ENCODE assay signal across 16 cellular contexts in the genomic region with DNA sequence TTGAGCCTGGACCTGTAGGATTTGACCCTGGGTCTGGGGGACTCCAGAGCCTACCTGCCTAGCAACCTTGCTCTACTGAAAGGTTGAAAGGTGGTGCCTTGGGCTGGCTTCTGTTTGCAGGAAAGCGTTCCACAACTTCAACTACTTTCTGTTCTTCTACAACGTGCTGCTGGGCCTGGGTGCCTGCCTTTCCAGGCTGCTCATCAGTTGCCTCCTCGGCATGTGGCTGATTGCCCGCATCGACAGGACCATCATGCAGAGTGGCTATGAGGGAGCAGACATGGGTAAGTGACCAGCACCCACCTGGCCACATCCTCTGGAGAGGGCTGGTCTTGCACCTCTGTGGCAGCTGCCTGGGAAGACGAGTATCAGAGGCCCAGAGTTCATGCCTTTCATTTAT.
"Had no signal": no experiment of that assay in that cellular context is flagged by ENCODE, and none has a peak within 500 bp of the region (broad histone marks: within the 10 kb centered on the region; RNA-seq: fewer than 3 reads in every experiment).

No MANE protein-coding gene starts in this region.

- H3K4me1 ChIP-seq: ascending aorta, breast epithelium, neural progenitor cell had no signal

- H3K27me3 ChIP-seq: ascending aorta, breast epithelium, neural progenitor cell, ovary had no signal

- ATAC-seq: stimulated activated naive CD8-positive, alpha-beta T cell treated with anti-CD3 and anti-CD28 coated beads, Interleukin-15, Interleukin-2, amounts not matched to agents 100 U/mL and 50 U/mL, for 24 hours had no signal

- H3K4me1 Mint-ChIP-seq: activated B cell treated with CpG ODN at 0.5 μM for 24 hours; activated CD4-positive, alpha-beta T cell treated with anti-CD3 and anti-CD28 coated beads, Interleukin-2, amount 10 ng/mL, durations not matched to agents 24 days and 14 days had no signal

- H3K4me3 ChIP-seq: ascending aorta, breast epithelium, neural progenitor cell, ovary, skin epidermis had no signal

- DNase-seq: activated B cell treated with CpG ODN at 0.5 μM for 24 hours; activated CD4-positive, alpha-beta T cell treated with anti-CD3 and anti-CD28 coated beads, Interleukin-2, amount 10 ng/mL, durations not matched to agents 24 days and 14 days; activated naive CD4-positive, alpha-beta T cell; erythroblast; hippocampal formation; stimulated activated CD4-positive, alpha-beta T cell treated with anti-CD3 and anti-CD28 coated beads, Interleukin-4, amount 100 ng/mL, for 4 hours; stimulated activated CD8-positive, alpha-beta memory T cell treated with anti-CD3 and anti-CD28 coated beads, Interleukin-4, amount 100 ng/mL, for 48 hours; stimulated activated naive CD8-positive, alpha-beta T cell treated with anti-CD3 and anti-CD28 coated beads, Interleukin-15, Interleukin-2, amounts not matched to agents 100 U/mL and 50 U/mL, for 24 hours; trophoblast cell had no signal

- H3K27me3 Mint-ChIP-seq: activated B cell treated with CpG ODN at 0.5 μM for 24 hours; activated CD4-positive, alpha-beta T cell treated with anti-CD3 and anti-CD28 coated beads, Interleukin-2, amount 10 ng/mL, durations not matched to agents 24 days and 14 days had no signal

- H3K27ac Mint-ChIP-seq: activated B cell treated with CpG ODN at 0.5 μM for 24 hours; activated CD4-positive, alpha-beta T cell treated with anti-CD3 and anti-CD28 coated beads, Interleukin-2, amount 10 ng/mL, durations not matched to agents 24 days and 14 days; T-helper 2 cell treated with Interferon-gamma antibody and Interleukin-4, amounts not matched to agents 5 μg/mL and 100 μg/mL, for 36 hours had no signal

- H3K27ac ChIP-seq: ascending aorta, breast epithelium, neural progenitor cell, ovary had no signal

- H3K36me3 ChIP-seq: breast epithelium, neural progenitor cell, ovary had no signal

- H3K4me3 Mint-ChIP-seq: activated B cell treated with CpG ODN at 0.5 μM for 24 hours; activated CD4-positive, alpha-beta T cell treated with anti-CD3 and anti-CD28 coated beads, Interleukin-2, amount 10 ng/mL, durations not matched to agents 24 days and 14 days; mesothelial cell of epicardium; neural progenitor cell; T-helper 2 cell treated with Interferon-gamma antibody and Interleukin-4, amounts not matched to agents 5 μg/mL and 100 μg/mL, for 36 hours had no signal

- H3K9me3 ChIP-seq: ovary had no signal
